Comparison of ENCODE assay signal across 18 cellular contexts in the genomic region with DNA sequence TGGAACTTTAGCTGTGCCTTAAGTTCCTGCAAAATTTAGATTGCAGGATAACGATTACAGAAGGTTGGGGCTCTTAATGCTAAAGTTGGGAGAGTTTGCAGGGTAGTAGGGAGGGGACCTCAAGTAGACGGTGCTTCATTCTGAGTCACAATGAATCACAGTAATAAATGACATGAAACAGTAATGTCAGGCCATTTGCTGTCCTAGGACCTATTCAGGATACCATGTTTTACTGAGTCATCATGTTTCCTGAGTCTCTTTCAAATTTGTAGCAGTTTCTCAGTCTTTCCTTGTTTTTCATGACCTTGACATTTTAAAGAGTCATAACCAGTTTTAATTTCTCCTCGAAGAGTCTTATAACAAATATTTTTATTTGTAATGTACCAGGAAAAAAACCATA.
DNase-seq lines count a peak whose midpoint lies in the region; ATAC-seq, FAIRE-seq and TF ChIP-seq lines count a peak whose summit lies in the region.
"Had no signal": no experiment of that assay in that cellular context is flagged by ENCODE, and none has a peak within 500 bp of the region (broad histone marks: within the 10 kb centered on the region; RNA-seq: fewer than 3 reads in every experiment).

No MANE protein-coding gene starts in this region.

- WGBS in K562 (ENCODE audit: insufficient coverage, low coverage, missing lambda C conversion rate), result 0% methylated on average over 3 of the region's 3 CpGs

- H3K27me3 ChIP-seq in HCT116 (ENCODE audit: insufficient read depth, low read length) (no peaks in the 10 kb centered on the region), K562 (ENCODE audit: control insufficient read depth in 2 of 2, insufficient read depth in 2 of 2, low read length in 2 of 2) (no peaks in the 10 kb centered on the region), BE2C (no peaks in the 10 kb centered on the region)

- H3K9me1 ChIP-seq in K562 (ENCODE audit: control insufficient read depth, insufficient read depth, low read length), result no peaks in the 10 kb centered on the region

- H3K4me2 ChIP-seq in HCT116 (ENCODE audit: low read length), result no peak overlapping the region
- no peak overlapping the region for H3K4me2 ChIP-seq in K562 (ENCODE audit: insufficient read depth, low read length)

- in situ Hi-C loops in K562 (cut with MboI), result no loop called here

- no peak for FAIRE-seq in K562 (lab: Jason Lieb, UNC)
- FAIRE-seq: GM12878, GM18507 had no signal

- RAD21 ChIA-PET in HCT116 (lab: Charles Lee; ENCODE audit: low non-redundant PET in 1 of 2, low total read pairs in 2 of 2, uncharacterized antibody in 2 of 2, unreplicated experiment in 2 of 2), result no interaction called here

- H3K79me2 ChIP-seq in HCT116 (ENCODE audit: insufficient read depth, low read length), result no peaks in the 10 kb centered on the region
- H3K79me2 ChIP-seq in K562 (ENCODE audit: control insufficient read depth, insufficient read depth, low read length), result no peaks in the 10 kb centered on the region

- POLR2A ChIA-PET in HCT116 (lab: Charles Lee) (no interaction called here), K562 (lab: Yijun Ruan, JAX) (interaction anchor here (1.1 kb wide), 1 partner anchor 14 kb away, joined by 4 read pairs; no protein-coding TSS in a partner anchor)

- no peaks in the 10 kb centered on the region for H4K20me1 ChIP-seq in HCT116 (ENCODE audit: insufficient read depth)
- H4K20me1 ChIP-seq in K562 (replicated peaks; ENCODE audit: control insufficient read depth, insufficient read depth, low read length), result no peaks in the 10 kb centered on the region

- intact Hi-C loops in HCT116 (cut with micrococcal nuclease), result no loop called here
- intact Hi-C loops in K562 (cut with micrococcal nuclease), result no loop called here

- DNase-seq in HCT116 (ENCODE audit: low read depth, low spot score), result no peak
- DNase-seq in LoVo (ENCODE audit: low spot score), result peak; percentile 5
- DNase-seq in K562 (ENCODE audit: extremely low read depth in 1 of 4, low spot score in 3 of 4), result no peak
- peak; percentile 68 for DNase-seq in kidney tubule cell (ENCODE audit: low spot score)
- no peak for DNase-seq in mesenteric fat pad (ENCODE audit: low spot score)
- no peak for DNase-seq in BE2C
- no peak for DNase-seq in ureter (ENCODE audit: low spot score)
- DNase-seq: C1 segment of cervical spinal cord, COR-L47, H7, NCI-H1092, NCI-H2107, NCI-H345, NCI-H69, SHP77 treated with DMSO at 0.1 percent for 48 hours had no signal

- BruUV-seq in HCT116 (replicated peaks; lab: Mats Ljungman, UMichigan), result no TSS peak
- no TSS peak for BruUV-seq in K562 (replicated peaks; lab: Mats Ljungman, UMichigan)

- no peak for TF ChIP-seq RAD21 in HCT116 (IDR thresholded peaks at IDR 0.05; ENCODE audit: low read depth)
- TF ChIP-seq RAD21 in K562 (CRISPR knock-in tag; conservative IDR thresholded peaks at IDR 0.05 in 1 of 2, IDR thresholded peaks at IDR 0.05 in 1 of 2), result no peak

- H3K9me3 ChIP-seq in HCT116 (ENCODE audit: control insufficient read depth in 1 of 2, insufficient read depth in 1 of 2, low read depth in 1 of 2, low read length in 2 of 2), result no peaks in the 10 kb centered on the region
- no peaks in the 10 kb centered on the region for H3K9me3 ChIP-seq in K562 (replicated peaks; ENCODE audit: control insufficient read depth, insufficient read depth, low read depth, low read length)
- no peaks in the 10 kb centered on the region for H3K9me3 ChIP-seq in BE2C

- ATAC-seq in HCT116 (no peak), K562 (no peak), GM19328 (IDR thresholded peaks at IDR 0.05; ENCODE audit: unreplicated experiment) (no peak)
- ATAC-seq: GM12878 had no signal

- H2AFZ ChIP-seq in HCT116 (ENCODE audit: low read depth, low read length, poor library complexity, severe bottlenecking), result no peak overlapping the region
- no peak overlapping the region for H2AFZ ChIP-seq in K562 (ENCODE audit: low read depth, low read length)

- no peak overlapping the region for H3K4me3 ChIP-seq in HCT116 (replicated peaks in 1 of 2; ENCODE audit: low read depth in 1 of 2, low read length in 2 of 2)
- H3K4me3 ChIP-seq in K562, result no peak overlapping the region
- H3K4me3 ChIP-seq in BE2C (ENCODE audit: low read depth, low read length), result no peak overlapping the region
- H3K4me3 ChIP-seq: GM12878 had no signal

- H3K36me3 ChIP-seq in HCT116 (ENCODE audit: control insufficient read depth in 1 of 2, insufficient read depth in 2 of 2, low read length in 2 of 2) (no peaks in the 10 kb centered on the region), K562 (ENCODE audit: control insufficient read depth, insufficient read depth, low read length) (no peaks in the 10 kb centered on the region), BE2C (no peaks in the 10 kb centered on the region)

- H3K9ac ChIP-seq in HCT116 (ENCODE audit: low read length) (no peak overlapping the region), K562 (ENCODE audit: insufficient read depth in 1 of 2, low read depth in 2 of 2, low read length in 2 of 2) (no peak overlapping the region)

- TF ChIP-seq POLR2A in HCT116 (IDR thresholded peaks at IDR 0.05; ENCODE audit: borderline replicate concordance, extremely low read depth, insufficient read depth, insufficient read length), result no peak
- TF ChIP-seq POLR2A in K562 (conservative IDR thresholded peaks at IDR 0.05), result no peak

- TF ChIP-seq CTCF in HCT116 (IDR thresholded peaks at IDR 0.05 in 2 of 3, conservative IDR thresholded peaks at IDR 0.05 in 1 of 3; ENCODE audit: borderline replicate concordance in 1 of 3, insufficient read depth in 1 of 3, low read depth in 2 of 3, low read length in 2 of 3) (no peak), K562 (IDR thresholded peaks at IDR 0.05 in 2 of 3, conservative IDR thresholded peaks at IDR 0.05 in 1 of 3; ENCODE audit: insufficient read depth in 2 of 3, low read depth in 1 of 3, low read length in 3 of 3) (no peak), BE2C (IDR thresholded peaks at IDR 0.05; ENCODE audit: low read depth, low read length) (no peak)

- CTCF ChIA-PET in HCT116 (lab: Charles Lee) (no interaction called here), K562 (lab: Yijun Ruan, JAX; ENCODE audit: low intra/inter-chr PET ratio) (no interaction called here)

- no peaks in the 10 kb centered on the region for H3K4me1 ChIP-seq in HCT116 (ENCODE audit: control insufficient read depth in 1 of 2, insufficient read depth in 2 of 2, low read length in 2 of 2)
- no peaks in the 10 kb centered on the region for H3K4me1 ChIP-seq in K562 (replicated peaks in 1 of 2; ENCODE audit: control insufficient read depth in 2 of 2, insufficient read depth in 2 of 2, low read length in 2 of 2)
- no peaks in the 10 kb centered on the region for H3K4me1 ChIP-seq in BE2C

- no peak for TF ChIP-seq EP300 in K562 (IDR thresholded peaks at IDR 0.05; ENCODE audit: low read length)

- H3K27ac ChIP-seq in HCT116 (ENCODE audit: low read depth, low read length) (no peak overlapping the region), K562 (ENCODE audit: extremely low read depth, low read depth, low read length) (no peak overlapping the region)

- H3K9me2 ChIP-seq in HCT116 (ENCODE audit: insufficient read depth), result no peaks in the 10 kb centered on the region

TF ChIP-seq in HCT116, 20 proteins besides CTCF, POLR2A, EP300 and RAD21:
- TF ChIP-seq EZH2phosphoT487 (IDR thresholded peaks at IDR 0.05; ENCODE audit: borderline replicate concordance), result no peak
- peak; percentile 66 for TF ChIP-seq TCF7L2 (IDR thresholded peaks at IDR 0.05; ENCODE audit: borderline replicate concordance, extremely low read depth, insufficient read depth, insufficient read length)
- TF ChIP-seq SP1 (IDR thresholded peaks at IDR 0.05; ENCODE audit: low read depth), result 0 out of 2 replicates have a peak, but pooled peaks have one; percentile 11
- TF ChIP-seq, protein P1, sequence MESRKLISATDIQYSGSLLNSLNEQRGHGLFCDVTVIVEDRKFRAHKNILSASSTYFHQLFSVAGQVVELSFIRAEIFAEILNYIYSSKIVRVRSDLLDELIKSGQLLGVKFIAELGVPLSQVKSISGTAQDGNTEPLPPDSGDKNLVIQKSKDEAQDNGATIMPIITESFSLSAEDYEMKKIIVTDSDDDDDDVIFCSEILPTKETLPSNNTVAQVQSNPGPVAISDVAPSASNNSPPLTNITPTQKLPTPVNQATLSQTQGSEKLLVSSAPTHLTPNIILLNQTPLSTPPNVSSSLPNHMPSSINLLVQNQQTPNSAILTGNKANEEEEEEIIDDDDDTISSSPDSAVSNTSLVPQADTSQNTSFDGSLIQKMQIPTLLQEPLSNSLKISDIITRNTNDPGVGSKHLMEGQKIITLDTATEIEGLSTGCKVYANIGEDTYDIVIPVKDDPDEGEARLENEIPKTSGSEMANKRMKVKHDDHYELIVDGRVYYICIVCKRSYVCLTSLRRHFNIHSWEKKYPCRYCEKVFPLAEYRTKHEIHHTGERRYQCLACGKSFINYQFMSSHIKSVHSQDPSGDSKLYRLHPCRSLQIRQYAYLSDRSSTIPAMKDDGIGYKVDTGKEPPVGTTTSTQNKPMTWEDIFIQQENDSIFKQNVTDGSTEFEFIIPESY (IDR thresholded peaks at IDR 0.05; ENCODE audit: extremely low read depth, insufficient replicate concordance, low read length), result no peak

TF ChIP-seq in K562, 482 proteins besides CTCF, POLR2A, EP300 and RAD21 (continues in another document):
- TF ChIP-seq FOXP1 (CRISPR knock-in tag; IDR thresholded peaks at IDR 0.05) (no peak), MAFF (IDR thresholded peaks at IDR 0.05; ENCODE audit: low read length) (peak; percentile 17; the same call in 1 of the 2 replicates), ZNF507 (tag; conservative IDR thresholded peaks at IDR 0.05) (no peak), MAFK (IDR thresholded peaks at IDR 0.05; ENCODE audit: low read length) (0 out of 2 replicates have a peak, but pooled peaks have one; percentile 13), HCFC1 (IDR thresholded peaks at IDR 0.05; ENCODE audit: low read depth, low read length) (no peak), E2F3 (CRISPR knock-in tag; IDR thresholded peaks at IDR 0.05) (no peak), SMARCB1 (IDR thresholded peaks at IDR 0.05; ENCODE audit: insufficient read length, low read depth) (no peak), ZBTB1 (CRISPR knock-in tag; IDR thresholded peaks at IDR 0.05; ENCODE audit: borderline replicate concordance, low read depth) (no peak), MAFG (tag; conservative IDR thresholded peaks at IDR 0.05) (peak; percentile 31; the same call in 1 of the 2 replicates)
- TF ChIP-seq, protein P2, sequence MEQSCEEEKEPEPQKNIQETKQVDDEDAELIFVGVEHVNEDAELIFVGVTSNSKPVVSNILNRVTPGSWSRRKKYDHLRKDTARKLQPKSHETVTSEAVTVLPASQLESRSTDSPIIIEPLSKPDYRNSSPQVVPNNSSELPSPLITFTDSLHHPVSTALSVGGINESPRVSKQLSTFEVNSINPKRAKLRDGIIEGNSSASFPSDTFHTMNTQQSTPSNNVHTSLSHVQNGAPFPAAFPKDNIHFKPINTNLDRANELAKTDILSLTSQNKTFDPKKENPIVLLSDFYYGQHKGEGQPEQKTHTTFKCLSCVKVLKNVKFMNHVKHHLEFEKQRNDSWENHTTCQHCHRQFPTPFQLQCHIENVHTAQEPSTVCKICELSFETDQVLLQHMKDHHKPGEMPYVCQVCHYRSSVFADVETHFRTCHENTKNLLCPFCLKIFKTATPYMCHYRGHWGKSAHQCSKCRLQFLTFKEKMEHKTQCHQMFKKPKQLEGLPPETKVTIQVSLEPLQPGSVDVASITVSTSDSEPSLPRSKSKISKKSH (CRISPR knock-in tag; IDR thresholded peaks at IDR 0.05), result no peak

Comparison
In these comparisons a context has a peak if more than half of its experiments do, and no peak if none do; other contexts are left out.
1. DNase-seq: peak in LoVo (single experiment) and kidney tubule cell (single experiment); none in HCT116 (single experiment), K562 (0 of 4), mesenteric fat pad (single experiment), BE2C (single experiment) and ureter (single experiment).
2. Of the 22 proteins assayed by ChIP-seq in both K562 and HCT116: peak only in K562: none; only in HCT116: SP1 and TCF7L2; in both: none; in neither: 20.